14 cellular contexts compared by ENCODE assay signal in genomic region chr10:70119623-70120022, GRCh38.
"Had no signal": no experiment of that assay in that cellular context is flagged by ENCODE, and none has a peak within 500 bp of the region (broad histone marks: within the 10 kb centered on the region; RNA-seq: fewer than 3 reads in every experiment).

No MANE protein-coding gene starts in this region.

- H3K4me1 ChIP-seq: right atrium auricular region, sigmoid colon had no signal

- H3K4me3 ChIP-seq: heart left ventricle, right atrium auricular region, sigmoid colon, skin epidermis, suprapubic skin, thyroid gland had no signal

- DNase-seq: endodermal cell; erythroblast; heart left ventricle; hippocampal formation; mammary epithelial cell; naive thymus-derived CD8-positive, alpha-beta T cell; sigmoid colon; stimulated activated CD4-positive, alpha-beta T cell treated with anti-CD3 and anti-CD28 coated beads, Interleukin-2, amount 100 ng/mL, for 48 hours; stimulated activated naive CD4-positive, alpha-beta T cell treated with Interleukin-2 at 50 U/mL for 16 hours; thyroid gland had no signal

- ATAC-seq: naive thymus-derived CD8-positive, alpha-beta T cell had no signal

- H3K36me3 ChIP-seq: neutrophil had no signal

- H3K27me3 ChIP-seq: heart left ventricle, neutrophil, right atrium auricular region, sigmoid colon, suprapubic skin, thyroid gland had no signal

- H3K27ac ChIP-seq: heart left ventricle, neutrophil, right atrium auricular region, sigmoid colon, suprapubic skin, thyroid gland had no signal

- H3K9me3 ChIP-seq: heart left ventricle, neutrophil, right atrium auricular region, sigmoid colon, suprapubic skin, thyroid gland had no signal
